Comparison of ENCODE assay signal across 19 cellular contexts in the genomic region with DNA sequence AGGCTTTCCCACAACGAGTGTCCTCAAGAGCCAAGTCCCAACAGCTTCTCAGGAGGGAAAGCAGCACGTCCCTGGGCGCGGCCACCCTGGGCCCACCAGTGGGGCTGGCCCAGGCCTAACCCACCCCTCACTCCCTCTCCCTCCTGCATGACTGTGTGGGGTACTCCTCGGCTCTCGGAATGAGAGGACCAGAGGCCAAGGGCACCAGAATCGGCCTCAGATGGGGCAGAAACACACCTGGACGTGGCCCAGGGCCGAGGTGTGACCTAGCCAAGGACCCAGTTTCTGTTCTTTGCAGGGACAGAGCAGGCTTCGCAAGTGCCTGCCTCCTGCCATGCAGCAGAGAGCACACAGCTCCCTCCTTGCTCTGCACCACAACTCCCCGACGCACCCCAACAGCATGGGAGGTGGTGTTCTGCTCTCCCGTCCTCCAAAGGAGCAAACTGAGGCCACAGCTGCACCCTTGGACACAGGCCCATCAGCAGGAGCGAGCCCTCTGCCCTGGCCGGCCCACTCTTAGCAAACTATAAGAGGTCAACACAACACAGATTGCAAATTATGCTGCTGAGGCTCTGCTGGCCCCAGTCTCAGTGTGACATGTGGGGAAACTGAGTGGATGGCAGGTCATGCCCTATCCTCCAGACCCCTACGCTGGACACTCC.
"Had no signal": no experiment of that assay in that cellular context is flagged by ENCODE, and none has a peak within 500 bp of the region (broad histone marks: within the 10 kb centered on the region; RNA-seq: fewer than 3 reads in every experiment).

No MANE protein-coding gene starts in this region.

- H3K9me3 ChIP-seq: lower lobe of right lung, neutrophil, transverse colon had no signal

- H3K27me3 Mint-ChIP-seq: activated CD4-positive, alpha-beta memory T cell treated with anti-CD3 and anti-CD28 coated beads for 36 hours; activated CD4-positive, alpha-beta T cell treated with anti-CD3 and anti-CD28 coated beads for 36 hours; activated CD8-positive, alpha-beta memory T cell treated with anti-CD3 and anti-CD28 coated beads, Interleukin-2, amount 10 ng/mL, durations not matched to agents 7 days and 5 days; activated naive CD4-positive, alpha-beta T cell treated with anti-CD3 and anti-CD28 coated beads, Interleukin-2, amount 10 ng/mL, durations not matched to agents 7 days and 5 days; T-helper 17 cell had no signal

- H3K4me1 Mint-ChIP-seq: activated CD8-positive, alpha-beta memory T cell treated with anti-CD3 and anti-CD28 coated beads, Interleukin-2, amount 10 ng/mL, durations not matched to agents 7 days and 5 days; activated naive CD4-positive, alpha-beta T cell treated with anti-CD3 and anti-CD28 coated beads, Interleukin-2, amount 10 ng/mL, durations not matched to agents 7 days and 5 days had no signal

- H3K27me3 ChIP-seq: cardiac muscle cell, neutrophil, transverse colon had no signal

- H3K9me3 Mint-ChIP-seq: activated T-helper 2 cell treated with anti-CD3 and anti-CD28 coated beads, Interferon-gamma antibody, Interleukin-2, Interleukin-4, amounts not matched to agents 10 μg/mL and 5 μg/mL and 100 μg/mL, durations not matched to agents 14 hours and 24 hours and 36 hours had no signal

- H3K4me3 Mint-ChIP-seq: activated CD4-positive, alpha-beta memory T cell treated with anti-CD3 and anti-CD28 coated beads for 36 hours; activated CD4-positive, alpha-beta T cell treated with anti-CD3 and anti-CD28 coated beads for 36 hours; activated CD8-positive, alpha-beta memory T cell treated with anti-CD3 and anti-CD28 coated beads, Interleukin-2, amount 10 ng/mL, durations not matched to agents 7 days and 5 days; activated naive CD4-positive, alpha-beta T cell treated with anti-CD3 and anti-CD28 coated beads, Interleukin-2, amount 10 ng/mL, durations not matched to agents 7 days and 5 days; T-helper 17 cell had no signal

- H3K27ac ChIP-seq: cardiac muscle cell, lower lobe of right lung, neutrophil, transverse colon had no signal

- FAIRE-seq: colon, small intestine had no signal

- H3K4me3 ChIP-seq: cardiac muscle cell, lower lobe of right lung, transverse colon had no signal

- H3K36me3 Mint-ChIP-seq: activated CD8-positive, alpha-beta memory T cell treated with anti-CD3 and anti-CD28 coated beads, Interleukin-2, amount 10 ng/mL, durations not matched to agents 7 days and 5 days; activated naive CD4-positive, alpha-beta T cell treated with anti-CD3 and anti-CD28 coated beads, Interleukin-2, amount 10 ng/mL, durations not matched to agents 7 days and 5 days had no signal

- DNase-seq: activated CD4-positive, alpha-beta memory T cell treated with anti-CD3 and anti-CD28 coated beads for 36 hours; activated CD4-positive, alpha-beta T cell treated with anti-CD3 and anti-CD28 coated beads for 36 hours; activated CD8-positive, alpha-beta memory T cell treated with anti-CD3 and anti-CD28 coated beads, Interleukin-2, amount 10 ng/mL, durations not matched to agents 7 days and 5 days; activated naive CD4-positive, alpha-beta T cell treated with anti-CD3 and anti-CD28 coated beads, Interleukin-2, amount 10 ng/mL, durations not matched to agents 7 days and 5 days; activated T-cell treated with anti-CD3 and anti-CD28 coated beads, Interleukin-2, amount 50 U/mL, for 1 hour; hippocampal formation; lower lobe of right lung; midbrain; small intestine; stimulated activated CD4-positive, alpha-beta T cell treated with anti-CD3 and anti-CD28 coated beads, Interleukin-4, amount 100 ng/mL, for 4 hours; stimulated activated CD8-positive, alpha-beta memory T cell treated with anti-CD3 and anti-CD28 coated beads, Interleukin-4, amount 100 ng/mL, for 48 hours; stimulated activated naive CD8-positive, alpha-beta T cell treated with anti-CD3 and anti-CD28 coated beads, Interleukin-15, Interleukin-2, amounts not matched to agents 100 U/mL and 50 U/mL, for 24 hours; T-helper 17 cell; transverse colon had no signal

- H3K27ac Mint-ChIP-seq: activated CD4-positive, alpha-beta memory T cell treated with anti-CD3 and anti-CD28 coated beads for 36 hours; activated CD4-positive, alpha-beta T cell treated with anti-CD3 and anti-CD28 coated beads for 36 hours; activated CD8-positive, alpha-beta memory T cell treated with anti-CD3 and anti-CD28 coated beads, Interleukin-2, amount 10 ng/mL, durations not matched to agents 7 days and 5 days; activated naive CD4-positive, alpha-beta T cell treated with anti-CD3 and anti-CD28 coated beads, Interleukin-2, amount 10 ng/mL, durations not matched to agents 7 days and 5 days; activated T-helper 2 cell treated with anti-CD3 and anti-CD28 coated beads, Interferon-gamma antibody, Interleukin-2, Interleukin-4, amounts not matched to agents 10 μg/mL and 5 μg/mL and 100 μg/mL, durations not matched to agents 14 hours and 24 hours and 36 hours; T-helper 17 cell had no signal

- ATAC-seq: activated CD4-positive, alpha-beta T cell treated with anti-CD3 and anti-CD28 coated beads for 36 hours; activated CD8-positive, alpha-beta memory T cell treated with anti-CD3 and anti-CD28 coated beads, Interleukin-2, amount 10 ng/mL, durations not matched to agents 7 days and 5 days; esophagus mucosa; lower lobe of right lung; stimulated activated naive CD8-positive, alpha-beta T cell treated with anti-CD3 and anti-CD28 coated beads, Interleukin-15, Interleukin-2, amounts not matched to agents 100 U/mL and 50 U/mL, for 24 hours; T-helper 17 cell had no signal

- H3K36me3 ChIP-seq: cardiac muscle cell, lower lobe of right lung, neutrophil, transverse colon had no signal
